21 cellular contexts compared by ENCODE assay signal in the genomic region with DNA sequence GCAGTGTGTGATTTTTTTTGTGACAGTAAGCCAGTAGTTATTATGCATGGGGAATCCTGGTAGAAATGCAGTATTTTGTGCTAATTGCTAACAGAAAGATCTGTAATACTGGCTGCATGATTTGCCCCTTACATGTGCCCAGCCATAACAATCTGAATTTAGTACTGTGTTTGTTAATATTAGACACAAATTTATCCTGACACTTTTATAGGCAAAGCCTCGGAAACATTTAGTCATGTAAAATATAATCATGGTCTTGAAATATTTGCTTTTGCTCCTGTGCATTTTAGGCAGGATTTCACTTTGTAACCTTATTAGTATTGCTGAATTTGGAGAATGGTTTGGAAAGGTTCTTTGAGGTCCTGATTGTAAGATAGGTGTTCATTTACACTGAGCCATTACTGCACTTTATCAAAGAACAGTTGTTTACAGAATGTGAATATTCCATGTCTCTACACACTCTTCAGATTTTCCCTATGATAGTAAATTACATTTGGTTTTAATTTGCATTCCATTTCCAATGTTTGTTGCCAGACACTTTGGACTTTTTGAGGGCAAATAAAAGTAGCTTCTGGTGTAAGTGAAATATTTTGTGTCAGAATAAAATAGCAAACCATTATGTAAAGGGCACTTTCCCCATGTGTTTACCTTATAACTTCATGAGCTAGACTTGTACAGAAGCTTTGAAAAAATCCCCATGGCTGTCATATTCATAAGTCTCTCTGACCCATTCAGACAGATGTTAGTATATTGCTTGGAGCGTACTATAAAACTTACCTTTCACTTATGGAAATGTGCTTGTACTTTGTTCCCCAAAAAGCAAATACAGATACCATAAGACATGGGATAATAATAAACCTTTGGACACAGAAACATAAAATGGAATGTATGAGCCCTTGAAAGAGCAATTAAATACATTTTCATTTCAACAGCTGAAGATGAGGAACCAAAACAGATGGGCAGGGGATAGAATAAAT.
DNase-seq lines count a peak whose midpoint lies in the region; ATAC-seq, FAIRE-seq and TF ChIP-seq lines count a peak whose summit lies in the region.
"Had no signal": no experiment of that assay in that cellular context is flagged by ENCODE, and none has a peak within 500 bp of the region (broad histone marks: within the 10 kb centered on the region; RNA-seq: fewer than 3 reads in every experiment).

No MANE protein-coding gene starts in this region.

- no peak overlapping the region for H3K27ac Mint-ChIP-seq in HFFc6
- no peak overlapping the region for H3K27ac Mint-ChIP-seq in activated CD4-positive, alpha-beta memory T cell treated with anti-CD3 and anti-CD28 coated beads, Interleukin-2, amount 10 ng/mL, durations not matched to agents 7 days and 5 days
- H3K27ac Mint-ChIP-seq: CD14-positive monocyte had no signal

- no peak for ATAC-seq in gastroesophageal sphincter

- H3K4me3 ChIP-seq in BJ (ENCODE audit: low read depth, low read length) (no peak overlapping the region), SK-N-SH (ENCODE audit: low read depth in 2 of 2, low read length in 1 of 2) (no peak overlapping the region), gastroesophageal sphincter (no peak overlapping the region)
- H3K4me3 ChIP-seq: Peyer's patch had no signal

- TF ChIP-seq CTCF in BJ (IDR thresholded peaks at IDR 0.05; ENCODE audit: insufficient read depth, low read depth, low read length) (no peak), HFFc6 (IDR thresholded peaks at IDR 0.05) (no peak), SK-N-SH (IDR thresholded peaks at IDR 0.05) (no peak), gastroesophageal sphincter (IDR thresholded peaks at IDR 0.05) (no peak)

- no peaks in the 10 kb centered on the region for H4K20me1 ChIP-seq in SK-N-SH (ENCODE audit: insufficient read depth)

- no peaks in the 10 kb centered on the region for H3K9me2 ChIP-seq in SK-N-SH

- H3K27me3 Mint-ChIP-seq in HFFc6 (ENCODE audit: insufficient read depth), result no peaks in the 10 kb centered on the region; the same call in 1 of the 2 replicates
- no peaks in the 10 kb centered on the region for H3K27me3 Mint-ChIP-seq in activated CD4-positive, alpha-beta memory T cell treated with anti-CD3 and anti-CD28 coated beads, Interleukin-2, amount 10 ng/mL, durations not matched to agents 7 days and 5 days

- H3K9me3 Mint-ChIP-seq in HFFc6, result no peaks in the 10 kb centered on the region
- H3K9me3 Mint-ChIP-seq in activated CD4-positive, alpha-beta memory T cell treated with anti-CD3 and anti-CD28 coated beads, Interleukin-2, amount 10 ng/mL, durations not matched to agents 7 days and 5 days, result no peaks in the 10 kb centered on the region

- H3K79me2 ChIP-seq in SK-N-SH (ENCODE audit: insufficient read depth), result no peaks in the 10 kb centered on the region

- TF ChIP-seq RAD21 in SK-N-SH (IDR thresholded peaks at IDR 0.05; ENCODE audit: low read length), result no peak

- H3K36me3 Mint-ChIP-seq in HFFc6 (ENCODE audit: low read depth), result no peaks in the 10 kb centered on the region
- no peaks in the 10 kb centered on the region for H3K36me3 Mint-ChIP-seq in activated CD4-positive, alpha-beta memory T cell treated with anti-CD3 and anti-CD28 coated beads, Interleukin-2, amount 10 ng/mL, durations not matched to agents 7 days and 5 days (ENCODE audit: low read depth)
- H3K36me3 Mint-ChIP-seq: CD14-positive monocyte had no signal

- POLR2A ChIA-PET in BJ (lab: Charles Lee), result no interaction called here
- POLR2A ChIA-PET in SK-N-SH (lab: Yijun Ruan, JAX), result no interaction called here
- POLR2A ChIA-PET in activated CD4-positive, alpha-beta memory T cell treated with anti-CD3 and anti-CD28 coated beads, Interleukin-2, amount 10 ng/mL, durations not matched to agents 7 days and 5 days (lab: Charles Lee), result no interaction called here

- 18% methylated on average over 2 of the region's 2 CpGs for WGBS in SK-N-SH (ENCODE audit: low lambda C conversion rate)
- WGBS in gastroesophageal sphincter (ENCODE audit: low coverage in 1 of 2), 2 donors, result 39 to 43% methylated on average over 2 of the region's 2 CpGs

- no peak for TF ChIP-seq POLR2A in gastroesophageal sphincter (IDR thresholded peaks at IDR 0.05)

- no peak overlapping the region for H3K4me3 Mint-ChIP-seq in HFFc6
- H3K4me3 Mint-ChIP-seq in activated CD4-positive, alpha-beta memory T cell treated with anti-CD3 and anti-CD28 coated beads, Interleukin-2, amount 10 ng/mL, durations not matched to agents 7 days and 5 days, result no peak overlapping the region
- H3K4me3 Mint-ChIP-seq: CD14-positive monocyte had no signal

- no peak overlapping the region for H3K9ac ChIP-seq in SK-N-SH

- H2AFZ ChIP-seq in SK-N-SH (ENCODE audit: low read depth), result no peak overlapping the region

- H3K4me1 ChIP-seq in SK-N-SH (ENCODE audit: control insufficient read depth in 1 of 2, insufficient read depth in 2 of 2, low read depth in 1 of 2, low read length in 1 of 2) (no peaks in the 10 kb centered on the region), gastroesophageal sphincter (peaks cover 0 to 8% (median 0%) of the 10 kb centered on the region in 3 donors)
- H3K4me1 ChIP-seq: Peyer's patch had no signal

- H3K9me3 ChIP-seq in SK-N-SH, result no peaks in the 10 kb centered on the region
- H3K9me3 ChIP-seq in gastroesophageal sphincter, result no peaks in the 10 kb centered on the region
- H3K9me3 ChIP-seq: Peyer's patch had no signal

- FAIRE-seq in colon (lab: Jason Lieb, UNC), result peak; percentile 41
- FAIRE-seq in islet of Langerhans (lab: Jason Lieb, UNC), result peak; percentile 84
- FAIRE-seq: GM12892, H1 had no signal

- CTCF ChIA-PET in BJ (lab: Yijun Ruan, JAX), result interaction anchor here (1.2 to 2.1 kb wide), 2 partner anchors 9 to 96 kb away, joined by 3 to 8 read pairs; no protein-coding TSS in a partner anchor
- CTCF ChIA-PET in SK-N-SH (lab: Yijun Ruan, JAX), result interaction anchor here (1.3 to 1.6 kb wide), 2 partner anchors 10 to 12 kb away, joined by 3 to 10 read pairs; no protein-coding TSS in a partner anchor
- CTCF ChIA-PET in activated CD4-positive, alpha-beta memory T cell treated with anti-CD3 and anti-CD28 coated beads, Interleukin-2, amount 10 ng/mL, durations not matched to agents 7 days and 5 days (lab: Charles Lee), result interaction anchor here (1.6 kb wide), 1 partner anchor 10 kb away, joined by 6 read pairs; no protein-coding TSS in a partner anchor

- TF ChIP-seq EP300 in SK-N-SH (IDR thresholded peaks at IDR 0.05; ENCODE audit: borderline replicate concordance in 1 of 2, low read depth in 1 of 2, low read length in 1 of 2) (no peak), gastroesophageal sphincter (IDR thresholded peaks at IDR 0.05) (no peak)

- no peaks in the 10 kb centered on the region for H3K36me3 ChIP-seq in BJ (ENCODE audit: control insufficient read depth, insufficient read depth, low read length)
- no peaks in the 10 kb centered on the region for H3K36me3 ChIP-seq in SK-N-SH (replicated peaks in 1 of 2; ENCODE audit: control insufficient read depth in 1 of 2, insufficient read depth in 2 of 2, low read length in 1 of 2)
- no peaks in the 10 kb centered on the region for H3K36me3 ChIP-seq in gastroesophageal sphincter
- H3K36me3 ChIP-seq: Peyer's patch had no signal

- H3K27ac ChIP-seq in SK-N-SH (ENCODE audit: low read depth in 2 of 2, low read length in 1 of 2) (no peak overlapping the region), gastroesophageal sphincter (no peak overlapping the region)
- H3K27ac ChIP-seq: Peyer's patch had no signal

- H3K27me3 ChIP-seq in BJ (ENCODE audit: control insufficient read depth, insufficient read depth, low read length) (no peaks in the 10 kb centered on the region), SK-N-SH (ENCODE audit: insufficient read depth) (peaks cover 5% of the 10 kb centered on the region; the same call in 1 of the 2 replicates), gastroesophageal sphincter (no peaks in the 10 kb centered on the region)
- H3K27me3 ChIP-seq: Peyer's patch had no signal

- peaks cover 22% of the 10 kb centered on the region for H3K4me1 Mint-ChIP-seq in HFFc6 (ENCODE audit: low read depth)
- no peaks in the 10 kb centered on the region for H3K4me1 Mint-ChIP-seq in activated CD4-positive, alpha-beta memory T cell treated with anti-CD3 and anti-CD28 coated beads, Interleukin-2, amount 10 ng/mL, durations not matched to agents 7 days and 5 days
- H3K4me1 Mint-ChIP-seq: CD14-positive monocyte had no signal

- DNase-seq in BJ (ENCODE audit: low read depth) (peak; percentile 37), HFFc6 (peak; percentile 17), SK-N-SH (no peak), medulla oblongata (ENCODE audit: extremely low spot score) (no peak)
- DNase-seq in activated CD4-positive, alpha-beta memory T cell treated with anti-CD3 and anti-CD28 coated beads, Interleukin-2, amount 10 ng/mL, durations not matched to agents 7 days and 5 days, result no peak
- DNase-seq: DMS 273 treated with DMSO at 0.1 percent for 48 hours, GF-D8, IMR-90, Karpas-422, MM.1S, NCI-H1417 treated with DMSO at 0.1 percent for 48 hours, NCI-H1930, NCI-H510A, Peyer's patch, Right ventricle myocardium superior had no signal

- H3F3A ChIP-seq in SK-N-SH (replicated peaks; ENCODE audit: insufficient read depth), result no peaks in the 10 kb centered on the region

- no peak overlapping the region for H3K4me2 ChIP-seq in SK-N-SH

TF ChIP-seq in SK-N-SH, 30 proteins besides CTCF, POLR2A, EP300 and RAD21 (continues in another document):
- TF ChIP-seq TAF1 (IDR thresholded peaks at IDR 0.05; ENCODE audit: borderline replicate concordance, low read depth, low read length), result no peak
- TF ChIP-seq FOXM1 (IDR thresholded peaks at IDR 0.05; ENCODE audit: low read depth), result no peak
- TF ChIP-seq CHD2 (IDR thresholded peaks at IDR 0.05; ENCODE audit: low read length, partially characterized antibody), result no peak
- no peak for TF ChIP-seq MAX (IDR thresholded peaks at IDR 0.05; ENCODE audit: low read depth)
- TF ChIP-seq, protein P1, sequence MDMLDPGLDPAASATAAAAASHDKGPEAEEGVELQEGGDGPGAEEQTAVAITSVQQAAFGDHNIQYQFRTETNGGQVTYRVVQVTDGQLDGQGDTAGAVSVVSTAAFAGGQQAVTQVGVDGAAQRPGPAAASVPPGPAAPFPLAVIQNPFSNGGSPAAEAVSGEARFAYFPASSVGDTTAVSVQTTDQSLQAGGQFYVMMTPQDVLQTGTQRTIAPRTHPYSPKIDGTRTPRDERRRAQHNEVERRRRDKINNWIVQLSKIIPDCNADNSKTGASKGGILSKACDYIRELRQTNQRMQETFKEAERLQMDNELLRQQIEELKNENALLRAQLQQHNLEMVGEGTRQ (IDR thresholded peaks at IDR 0.05; ENCODE audit: borderline replicate concordance, low read depth, low read length), result no peak
- no peak for TF ChIP-seq YY1 (IDR thresholded peaks at IDR 0.05; ENCODE audit: low read depth)
- no peak for TF ChIP-seq RCOR1 (IDR thresholded peaks at IDR 0.05; ENCODE audit: low read length)
- no peak for TF ChIP-seq RXRA (IDR thresholded peaks at IDR 0.05; ENCODE audit: borderline replicate concordance, low read depth)
- TF ChIP-seq RFX5 (IDR thresholded peaks at IDR 0.05; ENCODE audit: low read length), result no peak
- TF ChIP-seq JUND (IDR thresholded peaks at IDR 0.05), result no peak

Comparison
In these comparisons a context has a peak if more than half of its experiments do, and no peak if none do; other contexts are left out.
1. DNase-seq: peak in BJ (single experiment) and HFFc6 (single experiment); none in SK-N-SH (single experiment), medulla oblongata (single experiment) and activated CD4-positive, alpha-beta memory T cell treated with anti-CD3 and anti-CD28 coated beads, Interleukin-2, amount 10 ng/mL, durations not matched to agents 7 days and 5 days (single experiment).